29 cellular contexts compared by ENCODE assay signal in the genomic region with DNA sequence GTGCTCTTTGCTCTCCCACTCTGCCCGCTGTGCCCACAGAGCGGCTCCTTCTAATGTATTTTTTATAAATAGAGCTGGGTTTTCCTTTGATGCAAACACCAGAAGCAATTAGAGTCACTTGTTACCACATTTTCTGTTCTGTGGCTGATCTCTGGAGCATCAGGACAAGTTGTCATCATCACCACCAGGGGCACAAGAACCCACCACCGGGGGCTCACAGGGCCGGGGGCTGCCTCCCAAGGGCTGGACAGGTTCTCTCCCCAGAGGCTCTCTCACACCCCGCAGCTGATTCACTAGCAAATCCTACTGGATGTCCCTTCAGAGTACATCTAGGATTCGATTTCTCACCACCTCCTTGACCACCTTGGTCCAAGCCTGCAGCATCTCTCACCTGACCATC. TPM values are rescaled to one million over a fixed set of nuclear protein-coding genes. Genes with fewer than 3 reads are reported as not detected.
"Had no signal": no experiment of that assay in that cellular context is flagged by ENCODE, and none has a peak within 500 bp of the region (broad histone marks: within the 10 kb centered on the region; RNA-seq: fewer than 3 reads in every experiment).

No MANE protein-coding gene starts in this region.

- H3K4me3 Mint-ChIP-seq: activated CD4-positive, alpha-beta T cell treated with anti-CD3 and anti-CD28 coated beads for 36 hours; naive thymus-derived CD8-positive, alpha-beta T cell; T-cell had no signal

- H3K36me3 Mint-ChIP-seq: T-cell had no signal

- H3K9me3 Mint-ChIP-seq: naive thymus-derived CD8-positive, alpha-beta T cell; T-cell had no signal

- H3K4me3 ChIP-seq: esophagus muscularis mucosa, heart right ventricle, tibial nerve had no signal

- H3K27me3 ChIP-seq: brain microvascular endothelial cell, foreskin keratinocyte, tibial nerve had no signal

- DNase-seq: activated CD4-positive, alpha-beta T cell treated with anti-CD3 and anti-CD28 coated beads for 36 hours; activated CD4-positive, alpha-beta T cell treated with anti-CD3 and anti-CD28 coated beads, Interleukin-2, amount 50 U/mL, for 4 hours; activated CD4-positive, CD25-positive, alpha-beta regulatory T cell; activated CD8-positive, alpha-beta memory T cell treated with anti-CD3 and anti-CD28 coated beads for 24 hours; activated gamma-delta T cell treated with Interleukin-2 at 50 U/mL for 16 hours; activated naive CD4-positive, alpha-beta T cell treated with anti-CD3 and anti-CD28 coated beads, Interleukin-2, amount 50 U/mL, for 16 hours; amniotic stem cell; brain microvascular endothelial cell; caudate nucleus; cortex of kidney; foreskin keratinocyte; heart right ventricle; left cardiac atrium; left ventricle myocardium superior; naive thymus-derived CD8-positive, alpha-beta T cell; stimulated activated naive CD4-positive, alpha-beta T cell; T-cell had no signal

- H3K4me1 ChIP-seq: esophagus muscularis mucosa, foreskin keratinocyte, heart right ventricle, tibial nerve had no signal

- H3K27ac Mint-ChIP-seq: activated CD4-positive, alpha-beta T cell treated with anti-CD3 and anti-CD28 coated beads for 36 hours; naive thymus-derived CD8-positive, alpha-beta T cell; T-cell had no signal

- H3K4me1 Mint-ChIP-seq: activated CD4-positive, alpha-beta T cell treated with anti-CD3 and anti-CD28 coated beads for 36 hours; T-cell had no signal

- ATAC-seq: activated CD4-positive, alpha-beta T cell treated with anti-CD3 and anti-CD28 coated beads for 36 hours; foreskin keratinocyte; left cardiac atrium; left ventricle myocardium superior; naive thymus-derived CD8-positive, alpha-beta T cell; T-cell had no signal

- H3K36me3 ChIP-seq: brain microvascular endothelial cell, esophagus muscularis mucosa, heart right ventricle, tibial nerve had no signal

- FAIRE-seq: astrocyte, keratinocyte had no signal

- H3K9me3 ChIP-seq: esophagus muscularis mucosa, heart right ventricle, tibial nerve had no signal

- H3K27ac ChIP-seq: brain microvascular endothelial cell, esophagus muscularis mucosa, foreskin keratinocyte, heart right ventricle, tibial nerve had no signal

RNA-seq across cellular contexts. Expression of a gene that starts 18.5 kb away (rescaled TPM):
- total RNA-seq: activated CD4-positive, alpha-beta T cell treated with anti-CD3 and anti-CD28 coated beads for 36 hours; astrocyte; chondrocyte; esophagus muscularis mucosa; foreskin keratinocyte; heart right ventricle; left cardiac atrium; left ventricle myocardium superior; lung microvascular endothelial cell; naive thymus-derived CD8-positive, alpha-beta T cell; osteoblast; posterior vena cava; renal cortical epithelial cell; T-cell; T-helper 2 cell treated with Interferon-gamma antibody and Interleukin-4, amounts not matched to agents 100 ng/mL and 5 ng/mL, for 36 hours; temporal lobe; tibial nerve; ureter had no signal
- polyA plus RNA-seq: foreskin keratinocyte; heart right ventricle; keratinocyte; naive thymus-derived CD8-positive, alpha-beta T cell had no signal
